ENCODE assay signal across 8 cellular contexts in the genomic region with DNA sequence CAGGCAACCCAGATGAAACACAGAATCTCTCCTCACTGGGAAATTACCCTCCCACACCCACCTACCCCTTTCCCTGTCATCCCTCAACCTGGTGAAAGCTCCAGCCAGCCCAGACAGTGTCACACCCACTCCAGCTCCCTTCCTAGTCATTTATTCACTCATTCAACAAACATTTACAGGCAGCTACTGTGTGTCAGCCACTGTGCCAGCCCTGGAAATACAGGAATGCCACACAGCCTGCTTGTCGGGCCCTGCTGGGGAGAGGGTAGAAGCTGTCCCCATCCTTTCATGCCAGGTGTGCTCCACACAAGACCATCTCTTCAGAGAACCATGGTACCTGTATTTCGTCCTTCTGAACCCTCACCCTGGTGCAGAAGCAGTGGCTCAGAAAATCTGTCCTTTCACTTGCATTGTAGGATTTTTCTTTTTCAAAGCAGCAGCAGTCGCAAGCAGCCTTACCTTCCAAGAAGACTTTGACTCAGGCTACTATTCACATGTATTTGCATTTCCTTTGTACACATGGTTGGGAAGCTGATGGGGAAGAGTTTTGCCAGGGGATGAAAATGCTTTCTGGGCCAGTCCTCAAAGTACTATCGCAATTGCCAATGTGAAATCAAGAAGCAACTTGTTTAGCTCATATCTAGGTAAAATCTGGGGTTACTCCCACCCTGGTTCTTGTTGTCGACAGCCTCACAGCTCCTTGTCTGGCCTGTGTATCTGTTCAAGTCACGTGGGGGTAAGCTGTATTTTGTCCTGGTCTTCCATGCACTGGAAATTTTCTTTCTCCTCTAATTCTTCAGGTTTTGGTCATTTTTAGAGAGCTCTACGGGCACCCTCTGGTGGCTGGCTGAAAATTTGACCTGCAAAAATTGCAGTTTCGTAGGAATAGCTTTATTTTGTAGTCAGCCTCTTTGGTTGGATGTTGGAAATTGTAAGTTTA.
DNase-seq lines count a peak whose midpoint lies in the region; ATAC-seq, FAIRE-seq and TF ChIP-seq lines count a peak whose summit lies in the region.

No MANE protein-coding gene starts in this region.

- H3K4me1 ChIP-seq in HCT116 (ENCODE audit: control insufficient read depth in 1 of 2, insufficient read depth in 2 of 2, low read length in 2 of 2) (no peaks in the 10 kb centered on the region), SJCRH30 (peaks cover 28% of the 10 kb centered on the region)

- H4K20me1 ChIP-seq in HCT116 (ENCODE audit: insufficient read depth): no peaks in the 10 kb centered on the region

- H3K4me3 ChIP-seq in HCT116 (replicated peaks in 1 of 2; ENCODE audit: low read depth in 1 of 2, low read length in 2 of 2): no peak overlapping the region
- no peak overlapping the region for H3K4me3 ChIP-seq in SJCRH30

- H3K27me3 ChIP-seq in HCT116 (ENCODE audit: insufficient read depth, low read length): no peaks in the 10 kb centered on the region
- H3K27me3 ChIP-seq in SJCRH30: no peaks in the 10 kb centered on the region

- peaks cover 20% of the 10 kb centered on the region for H3K4me1 Mint-ChIP-seq in Calu3 (ENCODE audit: low read depth, unreplicated experiment)
- H3K4me1 Mint-ChIP-seq in mesothelial cell of epicardium: peaks cover 28% of the 10 kb centered on the region

- H3K4me3 Mint-ChIP-seq in Calu3 (ENCODE audit: low read depth, unreplicated experiment) (no peak overlapping the region), mesothelial cell of epicardium (no peak overlapping the region)

- H3K27ac ChIP-seq in HCT116 (ENCODE audit: low read depth, low read length) (no peak overlapping the region), SJCRH30 (no peak overlapping the region)

- H3K36me3 Mint-ChIP-seq in Calu3 (ENCODE audit: insufficient read depth, unreplicated experiment): no peaks in the 10 kb centered on the region
- H3K36me3 Mint-ChIP-seq in mesothelial cell of epicardium: no peaks in the 10 kb centered on the region

- no peaks in the 10 kb centered on the region for H3K9me2 ChIP-seq in HCT116 (ENCODE audit: insufficient read depth)

- POLR2A ChIA-PET in HCT116 (lab: Charles Lee): interaction anchor here (0.9 to 1.1 kb wide), 3 partner anchors 38 to 260 kb away, joined by 4 to 6 read pairs (median 4); no protein-coding TSS in a partner anchor

- H3K27ac Mint-ChIP-seq in Calu3 (ENCODE audit: unreplicated experiment) (peak overlapping the region; percentile 2), mesothelial cell of epicardium (no peak overlapping the region)

- peak; percentile 71 for DNase-seq in Calu3
- peak; percentile 46 for DNase-seq in HCT116 (ENCODE audit: low read depth, low spot score)
- peak; percentile 53 to 82 for DNase-seq in SJCRH30
- DNase-seq in mesothelial cell of epicardium (ENCODE audit: low spot score in 2 of 2, unreplicated experiment in 2 of 2): peak in 1 of 2 experiments; percentile 57

- no peaks in the 10 kb centered on the region for H3K9me3 ChIP-seq in HCT116 (ENCODE audit: control insufficient read depth in 1 of 2, insufficient read depth in 1 of 2, low read depth in 1 of 2, low read length in 2 of 2)
- no peaks in the 10 kb centered on the region for H3K9me3 ChIP-seq in SJCRH30 (replicated peaks)

- peak; percentile 94 for TF ChIP-seq RAD21 in HCT116 (IDR thresholded peaks at IDR 0.05; ENCODE audit: low read depth)

- no peak overlapping the region for H3K9ac ChIP-seq in HCT116 (ENCODE audit: low read length)

- no peak for TF ChIP-seq POLR2A in HCT116 (IDR thresholded peaks at IDR 0.05; ENCODE audit: borderline replicate concordance, extremely low read depth, insufficient read depth, insufficient read length)

- H3K79me2 ChIP-seq in HCT116 (ENCODE audit: insufficient read depth, low read length): no peaks in the 10 kb centered on the region

- ATAC-seq in HCT116 (peak; percentile 73), GM18907 (IDR thresholded peaks at IDR 0.05; ENCODE audit: unreplicated experiment) (no peak), GM18520 (IDR thresholded peaks at IDR 0.05; ENCODE audit: unreplicated experiment) (no peak), HG03442 (IDR thresholded peaks at IDR 0.05; ENCODE audit: unreplicated experiment) (no peak)

- BruUV-seq in Calu3 (replicated peaks; lab: Mats Ljungman, UMichigan): no TSS peak
- no TSS peak for BruUV-seq in HCT116 (replicated peaks; lab: Mats Ljungman, UMichigan)

- peak; percentile 51 for TF ChIP-seq CTCF in Calu3 (IDR thresholded peaks at IDR 0.05; ENCODE audit: unreplicated experiment)
- peak; percentile 61 to 91 (median 83) for TF ChIP-seq CTCF in HCT116 (IDR thresholded peaks at IDR 0.05 in 2 of 3, conservative IDR thresholded peaks at IDR 0.05 in 1 of 3; ENCODE audit: borderline replicate concordance in 1 of 3, insufficient read depth in 1 of 3, low read depth in 2 of 3, low read length in 2 of 3)
- peak; percentile 66 for TF ChIP-seq CTCF in mesothelial cell of epicardium (IDR thresholded peaks at IDR 0.05; ENCODE audit: unreplicated experiment)

- H2AFZ ChIP-seq in HCT116 (ENCODE audit: low read depth, low read length, poor library complexity, severe bottlenecking): peak overlapping the region; percentile 51

- FAIRE-seq in endometrium (lab: Jason Lieb, UNC): peak; percentile 85

- H3K36me3 ChIP-seq in HCT116 (ENCODE audit: control insufficient read depth in 1 of 2, insufficient read depth in 2 of 2, low read length in 2 of 2) (no peaks in the 10 kb centered on the region), SJCRH30 (no peaks in the 10 kb centered on the region)

- RAD21 ChIA-PET in HCT116 (lab: Charles Lee; ENCODE audit: low non-redundant PET in 1 of 2, low total read pairs in 2 of 2, uncharacterized antibody in 2 of 2, unreplicated experiment in 2 of 2): interaction anchor here (0.5 to 3.2 kb wide), 14 partner anchors 17 to 306 kb away, joined by 3 to 32 read pairs (median 4); no protein-coding TSS in a partner anchor

- H3K9me3 Mint-ChIP-seq in Calu3 (ENCODE audit: low read depth, unreplicated experiment) (no peaks in the 10 kb centered on the region), mesothelial cell of epicardium (no peaks in the 10 kb centered on the region)

- intact Hi-C loops in Calu3 (cut with micrococcal nuclease; ENCODE audit: unreplicated experiment): loop anchor here (1.0 to 10.0 kb wide), 7 partner anchors 46 to 259 kb away; a partner anchor contains a TSS
- intact Hi-C loops in HCT116 (cut with micrococcal nuclease): loop anchor here (1.0 to 10.0 kb wide), 4 partner anchors 249 to 1521 kb away; no protein-coding TSS in a partner anchor

- CTCF ChIA-PET in Calu3 (lab: Charles Lee): interaction anchor here (0.6 to 3.9 kb wide), 26 partner anchors 15 to 306 kb away, joined by 3 to 75 read pairs (median 5); a partner anchor contains a TSS
- CTCF ChIA-PET in HCT116 (lab: Charles Lee): interaction anchor here (0.7 to 3.6 kb wide), 27 partner anchors 9 to 422 kb away, joined by 3 to 160 read pairs (median 5); no protein-coding TSS in a partner anchor

- H3K27me3 Mint-ChIP-seq in Calu3 (ENCODE audit: unreplicated experiment) (no peaks in the 10 kb centered on the region), mesothelial cell of epicardium (ENCODE audit: low read depth) (peaks cover 4% of the 10 kb centered on the region)

- no peak overlapping the region for H3K4me2 ChIP-seq in HCT116 (ENCODE audit: low read length)

TF ChIP-seq in HCT116, 20 proteins besides CTCF, POLR2A, EP300 and RAD21:
- TF ChIP-seq EGR1 (IDR thresholded peaks at IDR 0.05; ENCODE audit: low read depth) (no peak), CBX3 (IDR thresholded peaks at IDR 0.05; ENCODE audit: low read depth) (no peak), ZNF274 (IDR thresholded peaks at IDR 0.05; ENCODE audit: low read depth, low read length) (no peak), TCF7L2 (IDR thresholded peaks at IDR 0.05; ENCODE audit: borderline replicate concordance, extremely low read depth, insufficient read depth, insufficient read length) (no peak), EZH2 (IDR thresholded peaks at IDR 0.05) (no peak), EZH2phosphoT487 (IDR thresholded peaks at IDR 0.05; ENCODE audit: borderline replicate concordance) (no peak), SIN3A (IDR thresholded peaks at IDR 0.05; ENCODE audit: low read depth) (no peak)
- TF ChIP-seq, protein P1, sequence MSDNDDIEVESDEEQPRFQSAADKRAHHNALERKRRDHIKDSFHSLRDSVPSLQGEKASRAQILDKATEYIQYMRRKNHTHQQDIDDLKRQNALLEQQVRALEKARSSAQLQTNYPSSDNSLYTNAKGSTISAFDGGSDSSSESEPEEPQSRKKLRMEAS (IDR thresholded peaks at IDR 0.05): no peak
- TF ChIP-seq, protein P2, sequence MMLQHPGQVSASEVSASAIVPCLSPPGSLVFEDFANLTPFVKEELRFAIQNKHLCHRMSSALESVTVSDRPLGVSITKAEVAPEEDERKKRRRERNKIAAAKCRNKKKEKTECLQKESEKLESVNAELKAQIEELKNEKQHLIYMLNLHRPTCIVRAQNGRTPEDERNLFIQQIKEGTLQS (IDR thresholded peaks at IDR 0.05): no peak
- TF ChIP-seq, protein P3, sequence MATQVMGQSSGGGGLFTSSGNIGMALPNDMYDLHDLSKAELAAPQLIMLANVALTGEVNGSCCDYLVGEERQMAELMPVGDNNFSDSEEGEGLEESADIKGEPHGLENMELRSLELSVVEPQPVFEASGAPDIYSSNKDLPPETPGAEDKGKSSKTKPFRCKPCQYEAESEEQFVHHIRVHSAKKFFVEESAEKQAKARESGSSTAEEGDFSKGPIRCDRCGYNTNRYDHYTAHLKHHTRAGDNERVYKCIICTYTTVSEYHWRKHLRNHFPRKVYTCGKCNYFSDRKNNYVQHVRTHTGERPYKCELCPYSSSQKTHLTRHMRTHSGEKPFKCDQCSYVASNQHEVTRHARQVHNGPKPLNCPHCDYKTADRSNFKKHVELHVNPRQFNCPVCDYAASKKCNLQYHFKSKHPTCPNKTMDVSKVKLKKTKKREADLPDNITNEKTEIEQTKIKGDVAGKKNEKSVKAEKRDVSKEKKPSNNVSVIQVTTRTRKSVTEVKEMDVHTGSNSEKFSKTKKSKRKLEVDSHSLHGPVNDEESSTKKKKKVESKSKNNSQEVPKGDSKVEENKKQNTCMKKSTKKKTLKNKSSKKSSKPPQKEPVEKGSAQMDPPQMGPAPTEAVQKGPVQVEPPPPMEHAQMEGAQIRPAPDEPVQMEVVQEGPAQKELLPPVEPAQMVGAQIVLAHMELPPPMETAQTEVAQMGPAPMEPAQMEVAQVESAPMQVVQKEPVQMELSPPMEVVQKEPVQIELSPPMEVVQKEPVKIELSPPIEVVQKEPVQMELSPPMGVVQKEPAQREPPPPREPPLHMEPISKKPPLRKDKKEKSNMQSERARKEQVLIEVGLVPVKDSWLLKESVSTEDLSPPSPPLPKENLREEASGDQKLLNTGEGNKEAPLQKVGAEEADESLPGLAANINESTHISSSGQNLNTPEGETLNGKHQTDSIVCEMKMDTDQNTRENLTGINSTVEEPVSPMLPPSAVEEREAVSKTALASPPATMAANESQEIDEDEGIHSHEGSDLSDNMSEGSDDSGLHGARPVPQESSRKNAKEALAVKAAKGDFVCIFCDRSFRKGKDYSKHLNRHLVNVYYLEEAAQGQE (IDR thresholded peaks at IDR 0.05; ENCODE audit: low read depth): no peak
TF ChIP-seq in HCT116: peak in this region for 0.
